ENCODE assay signal across 29 cellular contexts in the genomic region with DNA sequence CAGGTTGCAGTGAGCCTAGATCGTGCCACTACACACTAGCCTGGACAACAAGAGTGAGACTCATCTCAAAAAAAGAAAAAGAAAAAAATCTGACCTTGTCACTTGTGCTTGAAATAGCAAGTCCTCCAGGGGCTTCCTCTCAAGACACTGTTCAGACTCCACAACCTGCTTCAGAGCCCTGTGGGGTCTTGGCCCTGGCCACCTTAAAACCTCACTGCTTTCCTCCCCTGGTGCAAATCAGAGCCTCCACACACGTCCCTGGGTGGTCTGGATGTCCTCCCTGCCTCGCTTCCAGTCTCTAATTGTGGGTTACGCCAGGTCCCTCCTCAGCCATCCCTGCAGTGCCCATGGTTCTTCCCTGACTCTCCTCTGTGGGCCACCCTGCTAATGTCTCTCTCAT. TPM values are rescaled to one million over a fixed set of nuclear protein-coding genes. Genes with fewer than 3 reads are reported as not detected.
DNase-seq lines count a peak whose midpoint lies in the region; ATAC-seq, FAIRE-seq and TF ChIP-seq lines count a peak whose summit lies in the region.
"Had no signal": no experiment of that assay in that cellular context is flagged by ENCODE, and none has a peak within 500 bp of the region (broad histone marks: within the 10 kb centered on the region; RNA-seq: fewer than 3 reads in every experiment).

No MANE protein-coding gene starts in this region.

- TF ChIP-seq CTCF in H9 (conservative IDR thresholded peaks at IDR 0.05) (no peak), chondrocyte (IDR thresholded peaks at IDR 0.05) (no peak), neural progenitor cell (IDR thresholded peaks at IDR 0.05) (no peak), mammary epithelial cell (conservative IDR thresholded peaks at IDR 0.05 in 1 of 2, IDR thresholded peaks at IDR 0.05 in 1 of 2; ENCODE audit: extremely low read depth in 1 of 2, insufficient read depth in 1 of 2, low read depth in 1 of 2, low read length in 2 of 2) (no peak)

- no peak overlapping the region for H2AK5ac ChIP-seq in H9 (ENCODE audit: insufficient read length, low read length)

- no CpG with 5 or more reads among the region's 4 CpGs for WGBS in H9 (ENCODE audit: extremely low coverage, insufficient read length, low lambda C conversion rate)
- WGBS in mammary epithelial cell (ENCODE audit: low coverage, missing lambda C conversion rate) = 83% methylated on average over 4 of the region's 4 CpGs

- peaks cover 10% of the 10 kb centered on the region for H3F3A ChIP-seq in neural progenitor cell (ENCODE audit: low read depth)

- H3K4ac ChIP-seq in H9 (ENCODE audit: low read depth, low read length) = no peak overlapping the region

- H3K14ac ChIP-seq in H9 (ENCODE audit: insufficient read depth, low read length) = no peak overlapping the region

- peaks cover 8% of the 10 kb centered on the region for H3K23me2 ChIP-seq in H9 (ENCODE audit: insufficient read length, low read depth, low read length, poor library complexity, severe bottlenecking)

- H3K79me1 ChIP-seq in H9 (ENCODE audit: insufficient read depth, low read depth, low read length, poor library complexity, severe bottlenecking) = no peaks in the 10 kb centered on the region

- no peak for FAIRE-seq in GM12892 (lab: Jason Lieb, UNC)
- FAIRE-seq: endothelial cell of umbilical vein, GM12878, GM19239, small intestine, TTC549 had no signal

- BruUV-seq in mammary epithelial cell (replicated peaks; lab: Mats Ljungman, UMichigan) = no TSS peak

- intact Hi-C loops in mammary epithelial cell (cut with micrococcal nuclease) = no loop called here

- H3K27me3 Mint-ChIP-seq in activated T-cell treated with anti-CD3 and anti-CD28 coated beads, Interleukin-2, amount 50 U/mL, for 72 hours (ENCODE audit: low read depth) = no peaks in the 10 kb centered on the region
- H3K27me3 Mint-ChIP-seq in H9 (ENCODE audit: low read depth) = peaks cover 5% of the 10 kb centered on the region
- H3K27me3 Mint-ChIP-seq in chondrocyte (ENCODE audit: low read depth) = peaks cover 9% of the 10 kb centered on the region
- H3K27me3 Mint-ChIP-seq in neural progenitor cell (ENCODE audit: insufficient read depth, low read depth) = peaks cover 32% of the 10 kb centered on the region

- H4K20me1 ChIP-seq in H9 (ENCODE audit: control insufficient read depth, insufficient read depth, insufficient read length) (no peaks in the 10 kb centered on the region), neural progenitor cell (ENCODE audit: low read depth) (peaks cover 67% of the 10 kb centered on the region), mammary epithelial cell (ENCODE audit: insufficient read depth, low read length) (peaks cover 4% of the 10 kb centered on the region)

- H3K4me1 ChIP-seq in H9 (ENCODE audit: insufficient read depth, low read length) = no peaks in the 10 kb centered on the region
- H3K4me1 ChIP-seq in neural progenitor cell = peaks cover 10% of the 10 kb centered on the region
- peaks cover 21% of the 10 kb centered on the region for H3K4me1 ChIP-seq in mammary epithelial cell (ENCODE audit: insufficient read depth, low read length)

- no peak overlapping the region for H3K4me3 Mint-ChIP-seq in activated T-cell treated with anti-CD3 and anti-CD28 coated beads, Interleukin-2, amount 50 U/mL, for 72 hours
- H3K4me3 Mint-ChIP-seq in H9 (peak overlapping the region; percentile 12 to 23; a peak in 2 of 5 replicates), chondrocyte (ENCODE audit: unreplicated experiment) (peak overlapping the region; percentile 6), neural progenitor cell (peak overlapping the region; percentile 53)

- H3K36me3 Mint-ChIP-seq in activated T-cell treated with anti-CD3 and anti-CD28 coated beads, Interleukin-2, amount 50 U/mL, for 72 hours (ENCODE audit: insufficient read depth in 2 of 2) = peaks cover 11 to 13% of the 10 kb centered on the region in 2 donors
- H3K36me3 Mint-ChIP-seq in H9 (ENCODE audit: insufficient read depth in 1 of 3, low read depth in 3 of 3) = peaks cover 11 to 44% (median 32%) of the 10 kb centered on the region in 3 experiments
- H3K36me3 Mint-ChIP-seq in chondrocyte (ENCODE audit: low read depth) = no peaks in the 10 kb centered on the region
- H3K36me3 Mint-ChIP-seq in neural progenitor cell = no peaks in the 10 kb centered on the region

- H2BK12ac ChIP-seq in H9 (ENCODE audit: insufficient read length, low read depth, low read length) = no peak overlapping the region

- H3K9me3 ChIP-seq in H9 (ENCODE audit: control insufficient read depth, low read depth, low read length) = no peaks in the 10 kb centered on the region
- no peaks in the 10 kb centered on the region for H3K9me3 ChIP-seq in neural progenitor cell (ENCODE audit: low read depth)
- no peaks in the 10 kb centered on the region for H3K9me3 ChIP-seq in mammary epithelial cell (replicated peaks; ENCODE audit: insufficient read depth, low read length)
- H3K9me3 ChIP-seq: BLaER1, ovary, uterus had no signal

- dilution Hi-C loops in mammary epithelial cell (cut with HindIII; ENCODE audit: low sequenced_read_pairs) = no loop called here

- no peak for ATAC-seq in activated T-cell treated with anti-CD3 and anti-CD28 coated beads, Interleukin-2, amount 50 U/mL, for 72 hours (replicated peaks in 1 of 2)
- no peak for ATAC-seq in HG03520 (IDR thresholded peaks at IDR 0.05; ENCODE audit: unreplicated experiment)
- ATAC-seq: GM12878, HCT116, PC-3 had no signal

- no peak overlapping the region for H3K23ac ChIP-seq in H9 (ENCODE audit: insufficient read length, low read depth, low read length)

- no peak overlapping the region for H4K8ac ChIP-seq in H9 (replicated peaks; ENCODE audit: insufficient read length, low read depth, low read length)

- H3K4me3 ChIP-seq in neural progenitor cell (no peak overlapping the region), mammary epithelial cell (replicated peaks in 1 of 3; ENCODE audit: insufficient read depth in 1 of 3, low read depth in 2 of 3, low read length in 3 of 3) (no peak overlapping the region)
- H3K4me3 ChIP-seq: BLaER1, GM12878, ovary, uterus had no signal

- H2BK5ac ChIP-seq in H9 (ENCODE audit: insufficient read length, low read length) = no peak overlapping the region

- H3K9me3 Mint-ChIP-seq in activated T-cell treated with anti-CD3 and anti-CD28 coated beads, Interleukin-2, amount 50 U/mL, for 72 hours = no peaks in the 10 kb centered on the region
- H3K9me3 Mint-ChIP-seq in H9 = no peaks in the 10 kb centered on the region; a peak in 1 of 5 replicates
- no peaks in the 10 kb centered on the region for H3K9me3 Mint-ChIP-seq in chondrocyte (ENCODE audit: low read depth)
- no peaks in the 10 kb centered on the region for H3K9me3 Mint-ChIP-seq in neural progenitor cell

- H3K4me1 Mint-ChIP-seq in activated T-cell treated with anti-CD3 and anti-CD28 coated beads, Interleukin-2, amount 50 U/mL, for 72 hours (ENCODE audit: low read depth) = peaks cover 16% of the 10 kb centered on the region
- peaks cover 8 to 10% of the 10 kb centered on the region in 2 experiments for H3K4me1 Mint-ChIP-seq in H9
- peaks cover 16% of the 10 kb centered on the region for H3K4me1 Mint-ChIP-seq in chondrocyte (ENCODE audit: low read depth)
- peaks cover 10% of the 10 kb centered on the region for H3K4me1 Mint-ChIP-seq in neural progenitor cell

- no peak overlapping the region for H2BK120ac ChIP-seq in H9 (ENCODE audit: low read depth, low read length, poor library complexity, severe bottlenecking)

- peak overlapping the region; percentile 77 for H3K27ac Mint-ChIP-seq in activated T-cell treated with anti-CD3 and anti-CD28 coated beads, Interleukin-2, amount 50 U/mL, for 72 hours
- H3K27ac Mint-ChIP-seq in H9 = 0 out of 7 replicates have a peak overlapping the region, but pooled peaks of 1 of the 3 experiments have one; percentile 13
- no peak overlapping the region for H3K27ac Mint-ChIP-seq in chondrocyte (ENCODE audit: unreplicated experiment)
- no peak overlapping the region for H3K27ac Mint-ChIP-seq in neural progenitor cell

- H3T11ph ChIP-seq in H9 (ENCODE audit: low read length) = no peak overlapping the region

- no peak for DNase-seq in activated T-cell treated with anti-CD3 and anti-CD28 coated beads, Interleukin-2, amount 50 U/mL, for 72 hours
- DNase-seq in activated T-cell treated with anti-CD3 and anti-CD28 coated beads for 4 hours (no peak), H9 (no peak), chondrocyte (ENCODE audit: low spot score) (no peak), neural progenitor cell (ENCODE audit: low spot score) (no peak), GM12892 (ENCODE audit: insufficient read length) (no peak), mammary epithelial cell (no peak)
- DNase-seq: ACHN; activated CD4-positive, alpha-beta T cell treated with anti-CD3 and anti-CD28 coated beads for 1 hour; dermis blood vessel endothelial cell; kidney glomerular epithelial cell; NCI-H1048; NCI-H187; NCI-H2171 treated with DMSO at 0.1 percent for 48 hours; NCI-H524; ovary; PC-3; retina; SHP77; small intestine; stimulated activated CD4-positive, alpha-beta T cell treated with anti-CD3 and anti-CD28 coated beads, Interleukin-1b, Interleukin-23, amount 100 ng/mL, for 48 hours; uterus had no signal

- in situ Hi-C loops in mammary epithelial cell (cut with MboI; ENCODE audit: low sequenced_read_pairs in 2 of 2) = loop anchor here in 1 of 2 donors (25.0 kb wide), 1 partner anchor 93 kb away; the partner anchor contains the start of gene CTCF

- H2AFZ ChIP-seq in H9 (ENCODE audit: low read length) (no peak overlapping the region), neural progenitor cell (replicated peaks) (no peak overlapping the region), mammary epithelial cell (ENCODE audit: low read depth, low read length) (no peak overlapping the region)

- H3K27ac ChIP-seq in H9 (ENCODE audit: insufficient read length, low read depth, low read length) (no peak overlapping the region), neural progenitor cell (no peak overlapping the region), mammary epithelial cell (ENCODE audit: insufficient read depth, low read depth, low read length) (no peak overlapping the region)
- H3K27ac ChIP-seq: BLaER1, ovary, uterus had no signal

- CTCF ChIA-PET in mammary epithelial cell (lab: Charles Lee; ENCODE audit: low non-redundant PET) = no interaction called here

- no peaks in the 10 kb centered on the region; the same call in 1 of the 2 replicates for H3K27me3 ChIP-seq in H9 (ENCODE audit: insufficient read depth, low read length)
- H3K27me3 ChIP-seq in neural progenitor cell = peaks cover 33% of the 10 kb centered on the region
- H3K27me3 ChIP-seq in mammary epithelial cell (ENCODE audit: insufficient read depth, low read length) = peaks cover 18% of the 10 kb centered on the region
- H3K27me3 ChIP-seq: BLaER1 had no signal

- H3K36me3 ChIP-seq in neural progenitor cell (no peaks in the 10 kb centered on the region), mammary epithelial cell (ENCODE audit: insufficient read depth, low read length) (no peaks in the 10 kb centered on the region)
- H3K36me3 ChIP-seq: ovary, uterus had no signal

- no peak overlapping the region for H2BK15ac ChIP-seq in H9 (ENCODE audit: low read depth, low read length)

- no peak overlapping the region for H3K56ac ChIP-seq in H9 (ENCODE audit: insufficient read length, low read depth, low read length)

- no peak overlapping the region for H3K4me2 ChIP-seq in H9 (ENCODE audit: insufficient read depth, insufficient read length, low read length)
- H3K4me2 ChIP-seq in neural progenitor cell = no peak overlapping the region
- no peak overlapping the region for H3K4me2 ChIP-seq in mammary epithelial cell (ENCODE audit: insufficient read depth, low read depth, low read length)
- H3K4me2 ChIP-seq: BLaER1 had no signal

- H3K79me2 ChIP-seq in H9 (ENCODE audit: insufficient read depth, low read length) (no peaks in the 10 kb centered on the region), neural progenitor cell (ENCODE audit: low read depth) (peaks cover 8% of the 10 kb centered on the region), mammary epithelial cell (ENCODE audit: insufficient read depth, low read length) (peaks cover 15% of the 10 kb centered on the region)

- no peak for TF ChIP-seq POLR2A in GM12892 (IDR thresholded peaks at IDR 0.05; ENCODE audit: low read depth, low read length)

- H3K18ac ChIP-seq in H9 (ENCODE audit: insufficient read length, low read depth, low read length) = no peak overlapping the region

- no peak overlapping the region for H4K91ac ChIP-seq in H9 (ENCODE audit: insufficient read length, low read depth, low read length)

- H4K5ac ChIP-seq in H9 (ENCODE audit: insufficient read length, low read depth, low read length) = no peak overlapping the region

- no peak overlapping the region for H2BK20ac ChIP-seq in H9 (ENCODE audit: low read depth, low read length, poor library complexity, severe bottlenecking)

- H3K9ac ChIP-seq in H9 (ENCODE audit: extremely low read depth, insufficient read length, low read length) (no peak overlapping the region), neural progenitor cell (no peak overlapping the region), mammary epithelial cell (ENCODE audit: insufficient read depth, low read length) (no peak overlapping the region)
- H3K9ac ChIP-seq: BLaER1 had no signal

RNA-seq across cellular contexts. Expression of gene ACD, which starts 4.7 kb away (rescaled TPM):
- 10 to 100 TPM; 53.6 to 73.0 TPM for total RNA-seq in activated T-cell treated with anti-CD3 and anti-CD28 coated beads, Interleukin-2, amount 50 U/mL, for 72 hours
- total RNA-seq in H9 (2021) (34.1 and 38.2 TPM in 2 replicates), chondrocyte (16.2 to 18.0 TPM (median 17.2 TPM) in 3 replicates), neural progenitor cell (ENCODE audit: low replicate concordance) (11.5 and 31.7 TPM in 2 replicates), mammary epithelial cell (10 to 100 TPM; 15.5 to 39.8 TPM)
- 20.4 TPM for polyA plus RNA-seq in GM12892 (2012; ENCODE audit: missing spikeins)
- 34.5 TPM for polyA plus RNA-seq in mammary epithelial cell
- 53.2 TPM for polyA minus RNA-seq in mammary epithelial cell

RNA-seq across cellular contexts. Expression of gene PARD6A, which starts 5.4 kb away (rescaled TPM):
- total RNA-seq in activated T-cell treated with anti-CD3 and anti-CD28 coated beads, Interleukin-2, amount 50 U/mL, for 72 hours = 1 to 10 TPM; 7.2 to 9.2 TPM
- total RNA-seq in H9 (2021) (10.8 and 11.2 TPM in 2 replicates), chondrocyte (2.5 to 3.5 TPM (median 3.3 TPM) in 3 replicates), neural progenitor cell (ENCODE audit: low replicate concordance) (2.7 and 8.7 TPM in 2 replicates), mammary epithelial cell (under 1 TPM; 0.40 to 0.67 TPM)
- polyA plus RNA-seq in GM12892 (2012; ENCODE audit: missing spikeins) = 4.0 TPM
- polyA plus RNA-seq in mammary epithelial cell = 0.59 TPM
- 4.5 TPM for polyA minus RNA-seq in mammary epithelial cell

RNA-seq across cellular contexts. Expression of gene CARMIL2, which starts 10.4 kb away (rescaled TPM):
- 100 to 1,000 TPM; 182 to 196 TPM for total RNA-seq in activated T-cell treated with anti-CD3 and anti-CD28 coated beads, Interleukin-2, amount 50 U/mL, for 72 hours
- total RNA-seq in H9 (2021) (57.7 and 58.5 TPM in 2 replicates), chondrocyte (0.97 to 1.8 TPM (median 1.5 TPM) in 3 replicates), neural progenitor cell (ENCODE audit: low replicate concordance) (14.5 and 18.2 TPM in 2 replicates), mammary epithelial cell (1 to 10 TPM in 1 of 2 donors, not detected in 1; 2.9 TPM)
- polyA plus RNA-seq in GM12892 (2012; ENCODE audit: missing spikeins) = 27.5 TPM
- polyA plus RNA-seq in mammary epithelial cell = 0.05 TPM
- polyA minus RNA-seq in mammary epithelial cell = not detected

RNA-seq across cellular contexts. Expression of gene ENKD1, which starts 11.2 kb away (rescaled TPM):
- 10 to 100 TPM; 12.0 to 18.3 TPM for total RNA-seq in activated T-cell treated with anti-CD3 and anti-CD28 coated beads, Interleukin-2, amount 50 U/mL, for 72 hours
- 7.9 and 9.5 TPM in 2 replicates for total RNA-seq in H9 (2021)
- 6.2 to 9.2 TPM (median 6.4 TPM) in 3 replicates for total RNA-seq in chondrocyte
- 6.9 and 18.7 TPM in 2 replicates for total RNA-seq in neural progenitor cell (ENCODE audit: low replicate concordance)
- 7.7 TPM for polyA plus RNA-seq in GM12892 (2012; ENCODE audit: missing spikeins)
- total RNA-seq in mammary epithelial cell = 10 to 100 TPM in 1 of 2 donors, 1 to 10 TPM in 1; 6.2 to 13.4 TPM
- polyA plus RNA-seq in mammary epithelial cell = 9.3 TPM
- polyA minus RNA-seq in mammary epithelial cell = 0.98 TPM

RNA-seq across cellular contexts. Expression of gene C16orf86, which starts 11.3 kb away (rescaled TPM):
- total RNA-seq in activated T-cell treated with anti-CD3 and anti-CD28 coated beads, Interleukin-2, amount 50 U/mL, for 72 hours = 1 to 10 TPM; 4.9 to 5.9 TPM
- total RNA-seq in H9 (2021) (0.75 and 1.5 TPM in 2 replicates), chondrocyte (0.82 to 3.1 TPM (median 0.85 TPM) in 3 replicates), neural progenitor cell (ENCODE audit: low replicate concordance) (0.24 and 6.0 TPM in 2 replicates), mammary epithelial cell (1 to 10 TPM in 1 of 2 donors, under 1 TPM in 1; 0.75 to 1.7 TPM)
- polyA plus RNA-seq in GM12892 (2012; ENCODE audit: missing spikeins) = 2.1 TPM
- polyA plus RNA-seq in mammary epithelial cell = 0.80 TPM
- polyA minus RNA-seq in mammary epithelial cell = 0.62 TPM
- total RNA-seq: PC-3 had no signal

Comparison
In these comparisons a context has a peak if more than half of its experiments do, and no peak if none do; other contexts are left out.
1. H3K4me3 Mint-ChIP-seq: peak in H9 (2 of 2), chondrocyte (single experiment) and neural progenitor cell (single experiment); none in activated T-cell treated with anti-CD3 and anti-CD28 coated beads, Interleukin-2, amount 50 U/mL, for 72 hours (0 of 2).